Comparison of ENCODE assay signal across 12 cellular contexts in genomic region chr20:36544134-36545018, GRCh38. TPM values are rescaled to one million over a fixed set of nuclear protein-coding genes. Genes with fewer than 3 reads are reported as not detected.
DNase-seq lines count a peak whose midpoint lies in the region; ATAC-seq and TF ChIP-seq lines count a peak whose summit lies in the region.
"Had no signal": no experiment of that assay in that cellular context is flagged by ENCODE, and none has a peak within 500 bp of the region (broad histone marks: within the 10 kb centered on the region; RNA-seq: fewer than 3 reads in every experiment).

No MANE protein-coding gene starts in this region.

- no peak overlapping the region for H3K14ac ChIP-seq in trophoblast cell (ENCODE audit: low read length)

- intact Hi-C loops in Panc1 (cut with micrococcal nuclease; ENCODE audit: unreplicated experiment) (no loop called here), esophagus squamous epithelium (cut with DNase I) (loop anchor here (10.0 kb wide), 1 partner anchor 80 kb away; no protein-coding TSS in a partner anchor)

- POLR2A ChIA-PET in BJ (lab: Charles Lee) (interaction anchor here (0.6 kb wide), 1 partner anchor 9 kb away, joined by 3 read pairs; no protein-coding TSS in a partner anchor), Panc1 (lab: Charles Lee) (no interaction called here)

- peaks cover 36% of the 10 kb centered on the region for H3K4me1 Mint-ChIP-seq in GM23338

- no peaks in the 10 kb centered on the region for H3K9me3 Mint-ChIP-seq in GM23338
- H3K9me3 Mint-ChIP-seq: central memory CD8-positive, alpha-beta T cell; T-helper 1 cell treated with Interleukin-12 subunit alpha and Interleukin-12 subunit beta and Interleukin-4 antibody, amounts not matched to agents 30 μg/mL and 1 μg/mL, for 36 hours had no signal

- no peak overlapping the region for H2AK5ac ChIP-seq in trophoblast cell (ENCODE audit: low read length)

- in situ Hi-C loops in Panc1 (cut with HindIII; ENCODE audit: low pct_unique_long_range_greater_than_20kb, low sequenced_read_pairs): no loop called here

- H2BK120ac ChIP-seq in trophoblast cell (ENCODE audit: insufficient read depth, low read length, poor library complexity): no peak overlapping the region

- CTCF ChIA-PET in BJ (lab: Yijun Ruan, JAX): interaction anchor here (1.1 to 3.7 kb wide), 3 partner anchors 9 to 95 kb away, joined by 3 to 15 read pairs (median 3); partner anchors contain the start of gene RAB5IF
- CTCF ChIA-PET in Panc1 (lab: Charles Lee): interaction anchor here (0.7 kb wide), 1 partner anchor 59 kb away, joined by 3 read pairs; no protein-coding TSS in a partner anchor

- H3K27me3 ChIP-seq in BJ (ENCODE audit: control insufficient read depth, insufficient read depth, low read length): no peaks in the 10 kb centered on the region
- H3K27me3 ChIP-seq in Panc1 (ENCODE audit: control insufficient read depth, insufficient read depth, low read length): no peaks in the 10 kb centered on the region
- H3K27me3 ChIP-seq in esophagus squamous epithelium: peaks cover 0 to 18% (median 0%) of the 10 kb centered on the region in 4 donors
- H3K27me3 ChIP-seq in trophoblast cell (ENCODE audit: insufficient read depth, low read length): no peaks in the 10 kb centered on the region
- no peaks in the 10 kb centered on the region for H3K27me3 ChIP-seq in GM23338 (ENCODE audit: insufficient read depth)

- H3K4me2 ChIP-seq in trophoblast cell (ENCODE audit: low read length) (peak overlapping the region; percentile 80), GM23338 (no peak overlapping the region)

- peaks cover 29% of the 10 kb centered on the region for H3K79me2 ChIP-seq in trophoblast cell (ENCODE audit: control insufficient read depth, insufficient read depth, low read length, poor library complexity)
- H3K79me2 ChIP-seq in GM23338 (replicated peaks; ENCODE audit: insufficient read depth): peaks cover 18% of the 10 kb centered on the region

- H2BK12ac ChIP-seq in trophoblast cell (ENCODE audit: low read length): no peak overlapping the region

- no peak overlapping the region for H2BK5ac ChIP-seq in trophoblast cell (ENCODE audit: low read depth, low read length, poor library complexity)

- no peak overlapping the region for H3K23ac ChIP-seq in trophoblast cell (ENCODE audit: low read length)

- ATAC-seq in Panc1: 0 out of 2 replicates have a peak, but pooled peaks have one; percentile 15
- no peak for ATAC-seq in GM23338
- no peak for ATAC-seq in GM19035 (IDR thresholded peaks at IDR 0.05; ENCODE audit: unreplicated experiment)
- ATAC-seq in HG03571 (IDR thresholded peaks at IDR 0.05; ENCODE audit: unreplicated experiment): no peak

- peaks cover 26% of the 10 kb centered on the region for H3K79me1 ChIP-seq in trophoblast cell (ENCODE audit: low read length)

- H4K12ac ChIP-seq in trophoblast cell (ENCODE audit: low read depth, low read length): no peak overlapping the region

- no peak overlapping the region for H3K4ac ChIP-seq in trophoblast cell (ENCODE audit: low read depth, low read length)

- BruUV-seq in Panc1 (replicated peaks; lab: Mats Ljungman, UMichigan): no TSS peak

- H3K36me3 Mint-ChIP-seq in GM23338 (ENCODE audit: low read depth): peaks cover 28% of the 10 kb centered on the region

- TF ChIP-seq CTCF in BJ (IDR thresholded peaks at IDR 0.05; ENCODE audit: insufficient read depth, low read depth, low read length) (no peak), Panc1 (IDR thresholded peaks at IDR 0.05) (no peak), esophagus squamous epithelium (IDR thresholded peaks at IDR 0.05) (no peak), GM23338 (conservative IDR thresholded peaks at IDR 0.05; ENCODE audit: low read depth in 2 of 2) (no peak)

- H3K4me1 ChIP-seq in Panc1 (ENCODE audit: control insufficient read depth, insufficient read depth, low read length): peaks cover 15% of the 10 kb centered on the region
- peaks cover 11 to 71% (median 25%) of the 10 kb centered on the region in 3 donors for H3K4me1 ChIP-seq in esophagus squamous epithelium
- H3K4me1 ChIP-seq in trophoblast cell (ENCODE audit: control insufficient read depth in 1 of 2, insufficient read depth in 2 of 2, low read length in 2 of 2): peaks cover 30 to 33% of the 10 kb centered on the region in 2 experiments
- H3K4me1 ChIP-seq in GM23338 (ENCODE audit: insufficient read depth): peaks cover 16% of the 10 kb centered on the region

- DNase-seq in BJ (ENCODE audit: low read depth) (peak; percentile 22), Panc1 (ENCODE audit: low read depth, low spot score) (no peak), esophagus squamous epithelium (lab: John Stamatoyannopoulos, UW) (no peak), trophoblast cell (no peak), GM23338 (ENCODE audit: low spot score) (no peak)
- DNase-seq in activated CD4-positive, alpha-beta T cell treated with anti-CD3 and anti-CD28 coated beads for 4 hours: no peak
- DNase-seq: KBM-7; stimulated activated CD8-positive, alpha-beta memory T cell treated with anti-CD3 and anti-CD28 coated beads, Interleukin-4, amount 100 ng/mL, for 48 hours had no signal

- H3K18ac ChIP-seq in trophoblast cell (ENCODE audit: low read length): no peak overlapping the region

- no peak for TF ChIP-seq POLR2A in esophagus squamous epithelium (IDR thresholded peaks at IDR 0.05)

- H3K27me3 Mint-ChIP-seq in GM23338 (ENCODE audit: insufficient read depth, low read depth, poor library complexity): peaks cover 12% of the 10 kb centered on the region
- H3K27me3 Mint-ChIP-seq: central memory CD8-positive, alpha-beta T cell had no signal

- H4K91ac ChIP-seq in trophoblast cell (ENCODE audit: low read depth, low read length): no peak overlapping the region

- H4K8ac ChIP-seq in trophoblast cell (ENCODE audit: low read depth, low read length): no peak overlapping the region

- H4K20me1 ChIP-seq in GM23338 (replicated peaks; ENCODE audit: insufficient read depth): peaks cover 4% of the 10 kb centered on the region; the same call in 1 of the 2 replicates

- H3K4me3 ChIP-seq in BJ (ENCODE audit: low read depth, low read length) (peak overlapping the region; percentile 99), Panc1 (ENCODE audit: low read depth in 2 of 2, low read length in 2 of 2) (no peak overlapping the region), esophagus squamous epithelium (peak overlapping the region in 3 of 4 donors; percentile 66 to 72 (median 71)), trophoblast cell (ENCODE audit: low read depth, low read length) (no peak overlapping the region), GM23338 (no peak overlapping the region)

- peaks cover 16% of the 10 kb centered on the region; the same call in 1 of the 2 replicates for H3F3A ChIP-seq in GM23338 (replicated peaks; ENCODE audit: low read depth)

- no peak overlapping the region for H3K27ac ChIP-seq in Panc1 (ENCODE audit: low read length)
- peak overlapping the region in 3 of 4 donors; percentile 90 to 94 (median 92) for H3K27ac ChIP-seq in esophagus squamous epithelium
- H3K27ac ChIP-seq in trophoblast cell (ENCODE audit: low read depth, low read length): no peak overlapping the region
- no peak overlapping the region for H3K27ac ChIP-seq in GM23338 (ENCODE audit: low read depth)

- no peaks in the 10 kb centered on the region for H3K9me2 ChIP-seq in GM23338 (ENCODE audit: insufficient read depth)

- H3K9me3 ChIP-seq in Panc1 (ENCODE audit: control insufficient read depth, insufficient read depth, low read depth, low read length) (no peaks in the 10 kb centered on the region), esophagus squamous epithelium (no peaks in the 10 kb centered on the region), trophoblast cell (ENCODE audit: insufficient read depth, low read depth, low read length) (peaks cover 3% of the 10 kb centered on the region)

- H2AFZ ChIP-seq in trophoblast cell (ENCODE audit: insufficient read depth, low read length, poor library complexity) (no peak overlapping the region), GM23338 (no peak overlapping the region)

- 53 to 55% methylated on average over 7 to 12 of the region's 15 CpGs for WGBS in esophagus squamous epithelium, 2 donors
- WGBS in trophoblast cell (ENCODE audit: extremely low coverage, insufficient coverage, insufficient read length): no CpG with 5 or more reads among the region's 15 CpGs

- peaks cover 38% of the 10 kb centered on the region for H3K36me3 ChIP-seq in BJ (ENCODE audit: control insufficient read depth, insufficient read depth, low read length)
- no peaks in the 10 kb centered on the region for H3K36me3 ChIP-seq in Panc1 (ENCODE audit: control insufficient read depth, insufficient read depth, low read length)
- H3K36me3 ChIP-seq in esophagus squamous epithelium: peaks cover 0 to 38% (median 0%) of the 10 kb centered on the region in 3 donors
- peaks cover 45 to 50% of the 10 kb centered on the region in 2 experiments for H3K36me3 ChIP-seq in trophoblast cell (ENCODE audit: control insufficient read depth in 1 of 2, insufficient read depth in 2 of 2, low read length in 2 of 2)
- no peaks in the 10 kb centered on the region for H3K36me3 ChIP-seq in GM23338 (ENCODE audit: insufficient read depth)

- no peak overlapping the region for H3K4me3 Mint-ChIP-seq in GM23338
- H3K4me3 Mint-ChIP-seq: central memory CD8-positive, alpha-beta T cell; T-helper 1 cell treated with Interleukin-12 subunit alpha and Interleukin-12 subunit beta and Interleukin-4 antibody, amounts not matched to agents 30 μg/mL and 1 μg/mL, for 36 hours had no signal

- H3K27ac Mint-ChIP-seq in GM23338: no peak overlapping the region
- H3K27ac Mint-ChIP-seq: T-helper 1 cell treated with Interleukin-12 subunit alpha and Interleukin-12 subunit beta and Interleukin-4 antibody, amounts not matched to agents 30 μg/mL and 1 μg/mL, for 36 hours had no signal

- peak overlapping the region; percentile 2 for H3K9ac ChIP-seq in trophoblast cell (ENCODE audit: low read length)

TF ChIP-seq in GM23338, 12 proteins besides CTCF, POLR2A, EP300 and RAD21 (continues in another document):
- TF ChIP-seq EZH2phosphoT487 (IDR thresholded peaks at IDR 0.05; ENCODE audit: unreplicated experiment): no peak
- no peak for TF ChIP-seq NANOG (IDR thresholded peaks at IDR 0.05; ENCODE audit: borderline replicate concordance)

RNA-seq across cellular contexts. Expression of gene MYL9, which starts 3.1 kb away (rescaled TPM):
- 445 and 673 TPM in 2 replicates for polyA plus RNA-seq in BJ (2011; rRNA removed)
- polyA minus RNA-seq in BJ (2011; rRNA and poly(A)+ RNA removed): 572 and 608 TPM in 2 replicates
- total RNA-seq in Panc1 (2021; ENCODE audit: unreplicated experiment): 107 TPM
- 157 TPM for polyA plus RNA-seq in Panc1 (2012; ENCODE audit: insufficient read length)
- 100 to 1,000 TPM in 1 of 4 donors, 10 to 100 TPM in 3; 10.7 to 313 (median 60.7) TPM for total RNA-seq in esophagus squamous epithelium
- polyA plus RNA-seq in trophoblast cell (2013): 728 and 737 TPM in 2 replicates
- total RNA-seq in GM23338 (2014; rRNA removed; shearing (Covaris generic)): 23.5 and 29.7 TPM in 2 replicates
- 100 and 123 TPM in 2 replicates for polyA plus RNA-seq in GM23338 (2016; fragmentation: Nextera tagmentation; extraction: Ambion mirVana)

RNA-seq across cellular contexts. Expression of gene TGIF2, which starts 29.0 kb away (rescaled TPM):
- 8.3 and 10.8 TPM in 2 replicates for polyA plus RNA-seq in BJ (2011; rRNA removed)
- 9.2 and 15.1 TPM in 2 replicates for polyA minus RNA-seq in BJ (2011; rRNA and poly(A)+ RNA removed)
- total RNA-seq in Panc1 (2021; ENCODE audit: unreplicated experiment): 18.0 TPM
- 12.5 TPM for polyA plus RNA-seq in Panc1 (2012; ENCODE audit: insufficient read length)
- 10 to 100 TPM in 1 of 4 donors, 1 to 10 TPM in 3; 3.4 to 10.9 (median 7.1) TPM for total RNA-seq in esophagus squamous epithelium
- polyA plus RNA-seq in trophoblast cell (2013): 23.0 and 25.3 TPM in 2 replicates
- total RNA-seq in GM23338 (2014; rRNA removed; shearing (Covaris generic)): 59.8 and 63.2 TPM in 2 replicates
- polyA plus RNA-seq in GM23338 (2016; fragmentation: Nextera tagmentation; extraction: Ambion mirVana): 44.8 and 47.6 TPM in 2 replicates

Comparison
In these comparisons a context has a peak if more than half of its experiments do, and no peak if none do; other contexts are left out.
1. H3K4me3 ChIP-seq: peak in BJ (single experiment) and esophagus squamous epithelium (3 of 4); none in Panc1 (0 of 2), trophoblast cell (single experiment) and GM23338 (single experiment).
2. H3K27ac ChIP-seq: peak in esophagus squamous epithelium (3 of 4); none in Panc1 (single experiment), trophoblast cell (single experiment) and GM23338 (single experiment).